ENCODE assay signal across 32 cellular contexts in genomic region chr20:61067221-61067620, GRCh38.
"Had no signal": no experiment of that assay in that cellular context is flagged by ENCODE, and none has a peak within 500 bp of the region (broad histone marks: within the 10 kb centered on the region; RNA-seq: fewer than 3 reads in every experiment).

No MANE protein-coding gene starts in this region.

- H3K27ac ChIP-seq: KMS-11, Peyer's patch, RWPE1, SJCRH30, SK-N-MC had no signal

- H3K9ac ChIP-seq: KMS-11 had no signal

- H3K4me3 ChIP-seq: Peyer's patch, SJCRH30, SK-N-MC had no signal

- H3K27me3 ChIP-seq: Peyer's patch had no signal

- H3K36me3 ChIP-seq: Peyer's patch, SJCRH30 had no signal

- H3K4me1 ChIP-seq: Peyer's patch, SJCRH30 had no signal

- ATAC-seq: PC-3, Right ventricle myocardium inferior, SK-N-SH treated with all-trans-retinoic acid at 6 μM for 48 hours had no signal

- DNase-seq: Karpas-422, KBM-7, MM.1S, MV-4-11, NCI-H1092, NCI-H1105, NCI-H1417 treated with DMSO at 0.1 percent for 48 hours, NCI-H1436 treated with DMSO at 0.1 percent for 48 hours, NCI-H1694 treated with DMSO at 0.1 percent for 48 hours, NCI-H187 treated with DMSO at 0.1 percent for 48 hours, NCI-H2029, NCI-H2081, NCI-H2171 treated with DMSO at 0.1 percent for 48 hours, NCI-H226, NCI-H446 treated with DMSO at 0.1 percent for 48 hours, NCI-H510A, NCI-H524, NCI-H526, NCI-H69, NCI-H748 treated with DMSO at 0.1 percent for 48 hours, NCI-H82, OCI-M1, PC-3, Peyer's patch, SHP77, SIG-M5, SJCRH30 had no signal

- H3K4me2 ChIP-seq: KMS-11 had no signal

- H3K9me3 ChIP-seq: Peyer's patch, SJCRH30 had no signal
